Comparison of ENCODE assay signal across 1 cellular context in genomic region chr6:24720131-24720603, GRCh38.
A peak's percentile ranks its signal among the peaks of the same experiment; 100 is the strongest.
TF ChIP-seq lines count a peak whose summit lies in the region.

No MANE protein-coding gene starts in this region.

TF ChIP-seq in neural cell, 6 proteins besides CTCF, POLR2A, EP300 and RAD21 (continued from another document):
- TF ChIP-seq REST (IDR thresholded peaks at IDR 0.05; ENCODE audit: borderline replicate concordance) (no peak), TAF1 (IDR thresholded peaks at IDR 0.05; ENCODE audit: low read depth) (peak; percentile 77)
